18 cellular contexts compared by ENCODE assay signal in the genomic region with DNA sequence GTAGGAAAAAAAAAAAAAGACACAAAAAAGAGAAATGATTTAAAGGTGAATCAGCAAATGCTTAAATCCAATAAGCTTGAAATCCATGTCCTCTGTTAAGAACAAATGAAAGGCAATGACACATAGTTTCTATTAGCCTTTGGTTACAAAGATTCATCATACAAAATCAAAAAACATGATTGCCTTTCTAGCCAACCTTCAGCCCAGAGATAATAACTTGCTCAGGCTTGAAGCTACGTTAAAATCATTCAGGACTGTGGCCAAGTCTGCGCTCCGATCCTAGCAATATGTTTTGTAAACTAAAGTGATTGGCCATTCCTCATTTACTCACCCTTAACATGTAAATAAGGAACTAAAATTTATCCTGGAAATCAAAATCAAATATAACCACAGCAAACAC.
DNase-seq lines count a peak whose midpoint lies in the region; ATAC-seq and TF ChIP-seq lines count a peak whose summit lies in the region.
"Had no signal": no experiment of that assay in that cellular context is flagged by ENCODE, and none has a peak within 500 bp of the region (broad histone marks: within the 10 kb centered on the region; RNA-seq: fewer than 3 reads in every experiment).

No MANE protein-coding gene starts in this region.

- peaks cover 3% of the 10 kb centered on the region for H3K36me3 Mint-ChIP-seq in Caco-2 (ENCODE audit: insufficient read depth, unreplicated experiment)
- H3K36me3 Mint-ChIP-seq in activated CD4-positive, alpha-beta T cell treated with anti-CD3 and anti-CD28 coated beads for 36 hours (ENCODE audit: low read depth) = no peaks in the 10 kb centered on the region

- H3K27me3 ChIP-seq in Caco-2 (replicated peaks; ENCODE audit: control insufficient read depth, insufficient read depth, low read length) (no peaks in the 10 kb centered on the region), ascending aorta (no peaks in the 10 kb centered on the region)
- H3K27me3 ChIP-seq: MG63 had no signal

- H3K36me3 ChIP-seq in Caco-2 (ENCODE audit: control insufficient read depth, insufficient read depth, low read length) = no peaks in the 10 kb centered on the region
- H3K36me3 ChIP-seq in ascending aorta = no peaks in the 10 kb centered on the region
- H3K36me3 ChIP-seq: MG63 had no signal

- no peak for TF ChIP-seq CTCF in Caco-2 (IDR thresholded peaks at IDR 0.05; ENCODE audit: insufficient read depth in 1 of 2, low read depth in 1 of 2, low read length in 1 of 2, severe bottlenecking in 1 of 2, unreplicated experiment in 1 of 2)
- TF ChIP-seq CTCF in LNCaP clone FGC (IDR thresholded peaks at IDR 0.05; ENCODE audit: control insufficient read depth, extremely low read depth, insufficient read depth) = no peak
- no peak for TF ChIP-seq CTCF in fibroblast of mammary gland (conservative IDR thresholded peaks at IDR 0.05; ENCODE audit: control insufficient read depth, insufficient read depth, low read depth, low read length)
- TF ChIP-seq CTCF in ascending aorta (IDR thresholded peaks at IDR 0.05) = no peak

- intact Hi-C loops in Caco-2 (cut with micrococcal nuclease; ENCODE audit: unreplicated experiment) = loop anchor here (1.0 kb wide), 1 partner anchor 90 kb away; no protein-coding TSS in a partner anchor
- intact Hi-C loops in ascending aorta (cut with DNase I) = no loop called here
- intact Hi-C loops in activated CD4-positive, alpha-beta T cell treated with anti-CD3 and anti-CD28 coated beads for 36 hours (cut with DNase I, micrococcal nuclease) = no loop called here

- H3K4me1 Mint-ChIP-seq in Caco-2 (ENCODE audit: low read depth, unreplicated experiment) = peaks cover 6% of the 10 kb centered on the region
- H3K4me1 Mint-ChIP-seq in activated CD4-positive, alpha-beta T cell treated with anti-CD3 and anti-CD28 coated beads for 36 hours = no peaks in the 10 kb centered on the region

- ATAC-seq in activated CD4-positive, alpha-beta T cell treated with anti-CD3 and anti-CD28 coated beads for 36 hours = no peak
- ATAC-seq: K562, Panc1 had no signal

- POLR2A ChIA-PET in Caco-2 (lab: Charles Lee) = no interaction called here
- POLR2A ChIA-PET in activated CD4-positive, alpha-beta T cell treated with anti-CD3 and anti-CD28 coated beads for 36 hours (lab: Charles Lee) = no interaction called here

- H3K27me3 Mint-ChIP-seq in Caco-2 (ENCODE audit: insufficient read depth, unreplicated experiment) = no peaks in the 10 kb centered on the region
- H3K27me3 Mint-ChIP-seq in activated CD4-positive, alpha-beta T cell treated with anti-CD3 and anti-CD28 coated beads for 36 hours = no peaks in the 10 kb centered on the region

- no TSS peak for BruUV-seq in Caco-2 (replicated peaks; lab: Mats Ljungman, UMichigan)

- peaks cover 4% of the 10 kb centered on the region for H3K9me3 Mint-ChIP-seq in Caco-2 (ENCODE audit: unreplicated experiment)
- H3K9me3 Mint-ChIP-seq in activated CD4-positive, alpha-beta T cell treated with anti-CD3 and anti-CD28 coated beads for 36 hours (ENCODE audit: low read depth) = no peaks in the 10 kb centered on the region

- peak overlapping the region; percentile 83 for H3K27ac Mint-ChIP-seq in Caco-2 (ENCODE audit: unreplicated experiment)
- H3K27ac Mint-ChIP-seq in activated CD4-positive, alpha-beta T cell treated with anti-CD3 and anti-CD28 coated beads for 36 hours = no peak overlapping the region

- H3K4me3 ChIP-seq in Caco-2 (ENCODE audit: low read depth, low read length) (no peak overlapping the region), LNCaP clone FGC (ENCODE audit: low read depth, low read length) (no peak overlapping the region), fibroblast of mammary gland (ENCODE audit: control insufficient read depth, low read depth, low read length) (no peak overlapping the region), ascending aorta (no peak overlapping the region)
- H3K4me3 ChIP-seq: GM12878, K562, MG63 had no signal

- H3K9me3 ChIP-seq in Caco-2 (no peaks in the 10 kb centered on the region), ascending aorta (no peaks in the 10 kb centered on the region)
- H3K9me3 ChIP-seq: MG63 had no signal

- peak overlapping the region; percentile 27 for H3K4me3 Mint-ChIP-seq in Caco-2 (ENCODE audit: unreplicated experiment)
- H3K4me3 Mint-ChIP-seq in activated CD4-positive, alpha-beta T cell treated with anti-CD3 and anti-CD28 coated beads for 36 hours = no peak overlapping the region

- no peak overlapping the region for H3K27ac ChIP-seq in caudate nucleus (ENCODE audit: low read depth, low read length)
- H3K27ac ChIP-seq in ascending aorta = no peak overlapping the region

- no peak for DNase-seq in Caco-2
- peak; percentile 84 for DNase-seq in LNCaP clone FGC (ENCODE audit: low read depth)
- DNase-seq in astrocyte of the hippocampus (ENCODE audit: low read depth, low spot score) = peak; percentile 37
- DNase-seq in fibroblast of mammary gland (ENCODE audit: low read depth) = peak; percentile 22
- no peak for DNase-seq in caudate nucleus (lab: John Stamatoyannopoulos, UW)
- DNase-seq in ascending aorta (ENCODE audit: low spot score in 2 of 2) = no peak
- no peak for DNase-seq in activated CD4-positive, alpha-beta T cell treated with anti-CD3 and anti-CD28 coated beads for 36 hours
- DNase-seq in effector CD8-positive, alpha-beta T cell (lab: John Stamatoyannopoulos, UW) = no peak
- DNase-seq: C1 segment of cervical spinal cord, HCEC 1CT, MG63, NCI-H2029, NCI-H510A, NCI-H82, SHP77 had no signal

- peaks cover 21% of the 10 kb centered on the region for H3K4me1 ChIP-seq in Caco-2
- no peaks in the 10 kb centered on the region for H3K4me1 ChIP-seq in ascending aorta

- CTCF ChIA-PET in Caco-2 (lab: Charles Lee) = no interaction called here
- CTCF ChIA-PET in activated CD4-positive, alpha-beta T cell treated with anti-CD3 and anti-CD28 coated beads for 36 hours (lab: Charles Lee) = no interaction called here

Comparison
In these comparisons a context has a peak if more than half of its experiments do, and no peak if none do; other contexts are left out.
1. DNase-seq: peak in LNCaP clone FGC (single experiment), astrocyte of the hippocampus (single experiment) and fibroblast of mammary gland (single experiment); none in Caco-2 (0 of 2), caudate nucleus (0 of 61), ascending aorta (0 of 2), activated CD4-positive, alpha-beta T cell treated with anti-CD3 and anti-CD28 coated beads for 36 hours (single experiment) and effector CD8-positive, alpha-beta T cell (single experiment).